26 cellular contexts compared by ENCODE assay signal in genomic region chr4:17218801-17219200, GRCh38.
"Had no signal": no experiment of that assay in that cellular context is flagged by ENCODE, and none has a peak within 500 bp of the region (broad histone marks: within the 10 kb centered on the region; RNA-seq: fewer than 3 reads in every experiment).

No MANE protein-coding gene starts in this region.

- H3K27ac ChIP-seq: ascending aorta, breast epithelium, cardiac muscle cell, colonic mucosa, epithelial cell of prostate, esophagus squamous epithelium, gastrocnemius medialis, heart left ventricle had no signal

- H3K9me3 ChIP-seq: ascending aorta, colonic mucosa, gastrocnemius medialis had no signal

- H3K4me1 ChIP-seq: ascending aorta, breast epithelium, colonic mucosa, esophagus squamous epithelium, gastrocnemius medialis had no signal

- H3K36me3 ChIP-seq: ascending aorta, breast epithelium, cardiac muscle cell, colonic mucosa, esophagus squamous epithelium, gastrocnemius medialis, heart left ventricle had no signal

- ATAC-seq: activated CD4-positive, alpha-beta T cell treated with anti-CD3 and anti-CD28 coated beads for 36 hours; activated CD8-positive, alpha-beta T cell treated with anti-CD3 and anti-CD28 coated beads for 36 hours; activated naive CD8-positive, alpha-beta T cell treated with anti-CD3 and anti-CD28 coated beads, Interleukin-2, amount 50 U/mL, for 24 hours; gastrocnemius medialis; heart left ventricle had no signal

- H3K4me3 ChIP-seq: ascending aorta, breast epithelium, cardiac muscle cell, colonic mucosa, esophagus squamous epithelium, gastrocnemius medialis, heart left ventricle had no signal

- H3K27me3 ChIP-seq: ascending aorta, breast epithelium, cardiac muscle cell, colonic mucosa, esophagus squamous epithelium, gastrocnemius medialis, heart left ventricle had no signal

- DNase-seq: activated CD4-positive, alpha-beta T cell treated with anti-CD3 and anti-CD28 coated beads for 36 hours; activated CD4-positive, alpha-beta T cell treated with anti-CD3 and anti-CD28 coated beads, Interleukin-2, amount 10 ng/mL, durations not matched to agents 24 days and 14 days; activated CD4-positive, alpha-beta T cell treated with anti-CD3 and anti-CD28 coated beads, Interleukin-2, amount 50 U/mL, for 48 hours; activated CD4-positive, CD25-positive, alpha-beta regulatory T cell; activated CD4-positive, CD25-positive, alpha-beta regulatory T cell treated with anti-CD3 and anti-CD28 coated beads, Interleukin-2, amount 50 U/mL, for 72 hours; activated CD8-positive, alpha-beta memory T cell treated with anti-CD3 and anti-CD28 coated beads for 24 hours; activated CD8-positive, alpha-beta T cell treated with anti-CD3 and anti-CD28 coated beads for 36 hours; activated effector memory CD4-positive, alpha-beta T cell treated with anti-CD3 and anti-CD28 coated beads, Interleukin-2, amount 50 U/mL, for 16 hours; activated naive CD4-positive, alpha-beta T cell treated with anti-CD3 and anti-CD28 coated beads for 36 hours; activated naive CD8-positive, alpha-beta T cell treated with anti-CD3 and anti-CD28 coated beads for 36 hours; activated naive CD8-positive, alpha-beta T cell treated with anti-CD3 and anti-CD28 coated beads, Interleukin-2, amount 50 U/mL, for 24 hours; activated T-cell treated with anti-CD3 and anti-CD28 coated beads, Interleukin-2, amount 50 U/mL, for 48 hours; central memory CD4-positive, alpha-beta T cell; cerebellar nuclear complex; colonic mucosa; effector CD8-positive, alpha-beta T cell; esophagus squamous epithelium; gastrocnemius medialis; glutamatergic neuron; heart left ventricle; hypothalamus; T-helper 2 cell had no signal
